ENCODE assay signal across 1 cellular context in the genomic region with DNA sequence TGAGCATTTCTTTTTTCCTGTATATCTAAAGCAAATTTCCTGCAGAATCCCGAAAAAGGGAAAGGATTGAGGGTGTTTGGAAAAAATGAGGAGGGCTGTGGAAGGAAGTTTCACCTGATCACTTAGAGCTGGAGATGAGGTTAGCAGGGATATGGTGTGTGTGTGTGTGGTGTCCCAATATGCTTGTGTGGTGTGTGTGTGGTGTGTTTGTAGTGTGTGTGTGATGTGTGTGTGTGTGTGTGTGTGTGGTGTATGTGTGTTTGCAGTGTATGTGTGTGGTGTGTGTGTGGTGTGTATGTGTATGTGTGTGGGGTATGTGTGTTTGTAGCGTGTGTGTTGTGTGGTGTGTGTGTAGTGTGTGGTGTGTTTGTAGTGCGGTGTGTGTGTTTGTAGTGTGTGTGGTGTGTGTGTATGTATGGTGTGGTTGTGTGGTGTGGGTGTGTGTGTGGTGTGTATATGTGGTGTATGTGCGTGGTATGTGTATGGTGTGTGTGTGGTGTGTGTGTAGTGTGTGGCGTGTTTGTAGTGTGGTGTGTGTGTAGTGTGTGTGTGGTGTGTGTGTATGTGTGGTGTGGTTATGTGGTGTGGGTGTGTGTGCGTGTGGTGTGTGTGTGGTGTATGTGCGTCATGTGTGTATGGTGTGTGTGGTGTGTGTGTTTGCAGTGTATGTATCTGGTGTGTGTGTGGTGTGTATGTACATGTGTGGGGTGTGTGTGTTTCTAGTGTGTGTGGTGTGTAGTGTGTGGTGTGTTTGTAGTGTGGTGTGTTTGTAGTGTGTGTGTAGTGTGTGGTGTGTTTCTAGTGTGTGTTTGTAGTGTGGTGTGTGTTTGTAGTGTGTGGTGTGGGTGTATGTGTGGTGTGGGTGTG.
TF ChIP-seq lines count a peak whose summit lies in the region.

No MANE protein-coding gene starts in this region.

TF ChIP-seq in GM12878, 131 proteins besides CTCF, POLR2A, EP300 and RAD21 (continued from another document):
- peak; percentile 65; the same call in 1 of the 2 replicates for TF ChIP-seq HDGF (IDR thresholded peaks at IDR 0.05)
- no peak for TF ChIP-seq DPF2 (IDR thresholded peaks at IDR 0.05)
